In genomic region chr1:62437273-62437945, GRCh38 we compare ENCODE assay signal across 8 cellular contexts. TPM values are rescaled to one million over a fixed set of nuclear protein-coding genes. Genes with fewer than 3 reads are reported as not detected.
A peak's percentile ranks its signal among the peaks of the same experiment; 100 is the strongest.
DNase-seq lines count a peak whose midpoint lies in the region; ATAC-seq, FAIRE-seq and TF ChIP-seq lines count a peak whose summit lies in the region.

No MANE protein-coding gene starts in this region.

- H3K27me3 Mint-ChIP-seq in GM23338 (ENCODE audit: insufficient read depth, low read depth, poor library complexity) = peaks cover 17% of the 10 kb centered on the region

- H3K27me3 ChIP-seq in BJ (ENCODE audit: control insufficient read depth, insufficient read depth, low read length) = no peaks in the 10 kb centered on the region
- H3K27me3 ChIP-seq in GM23338 (ENCODE audit: insufficient read depth) = no peaks in the 10 kb centered on the region
- H3K27me3 ChIP-seq in K562 (ENCODE audit: control insufficient read depth in 2 of 2, insufficient read depth in 2 of 2, low read length in 2 of 2) = no peaks in the 10 kb centered on the region

- no peaks in the 10 kb centered on the region for H3K36me3 ChIP-seq in BJ (ENCODE audit: control insufficient read depth, insufficient read depth, low read length)
- no peaks in the 10 kb centered on the region; the same call in 1 of the 2 replicates for H3K36me3 ChIP-seq in GM23338 (ENCODE audit: insufficient read depth)
- H3K36me3 ChIP-seq in SK-N-MC (ENCODE audit: insufficient read depth, low read length) = peaks cover 26% of the 10 kb centered on the region
- H3K36me3 ChIP-seq in K562 (ENCODE audit: control insufficient read depth, insufficient read depth, low read length) = peaks cover 24% of the 10 kb centered on the region

- POLR2A ChIA-PET in BJ (lab: Charles Lee) = no interaction called here
- POLR2A ChIA-PET in K562 (lab: Yijun Ruan, JAX) = interaction anchor here (0.6 to 2.9 kb wide), 5 partner anchors 11 to 1388 kb away, joined by 3 to 12 read pairs (median 3); no protein-coding TSS in a partner anchor

- no peak overlapping the region; the same call in 1 of the 2 replicates for H2AFZ ChIP-seq in GM23338
- peak overlapping the region; percentile 91 for H2AFZ ChIP-seq in K562 (ENCODE audit: low read depth, low read length)

- H3K4me1 Mint-ChIP-seq in GM23338 = peaks cover 17% of the 10 kb centered on the region

- CTCF ChIA-PET in BJ (lab: Yijun Ruan, JAX) = interaction anchor here (2.3 kb wide), 1 partner anchor 10 kb away, joined by 7 read pairs; no protein-coding TSS in a partner anchor
- CTCF ChIA-PET in K562 (lab: Yijun Ruan, JAX; ENCODE audit: low intra/inter-chr PET ratio) = no interaction called here

- H3K9ac ChIP-seq in SK-N-MC (ENCODE audit: insufficient read length) (peak overlapping the region; percentile 98), K562 (ENCODE audit: insufficient read depth in 1 of 2, low read depth in 2 of 2, low read length in 2 of 2) (peak overlapping the region; percentile 97 to 100)

- peaks cover 22% of the 10 kb centered on the region; the same call in 2 of the 3 replicates for H3K36me3 Mint-ChIP-seq in GM23338 (ENCODE audit: low read depth)

- peak overlapping the region; percentile 95 for H3K4me3 ChIP-seq in BJ (ENCODE audit: low read depth, low read length)
- peak overlapping the region; percentile 87 for H3K4me3 ChIP-seq in GM23338
- H3K4me3 ChIP-seq in SK-N-MC = peak overlapping the region; percentile 90
- H3K4me3 ChIP-seq in K562 = peak overlapping the region; percentile 89

- 0 out of 2 replicates have a peak, but pooled peaks have one; percentile 9 for TF ChIP-seq POLR2A in K562 (conservative IDR thresholded peaks at IDR 0.05)

- DNase-seq in BJ (ENCODE audit: low read depth) = no peak
- DNase-seq in GM23338 (ENCODE audit: low spot score) = peak; percentile 51
- no peak for DNase-seq in SK-N-MC (ENCODE audit: low read depth, low spot score)
- peak in 1 of 4 experiments; percentile 41 for DNase-seq in K562 (ENCODE audit: extremely low read depth in 1 of 4, low spot score in 3 of 4)
- peak; percentile 31 for DNase-seq in iPS-NIHi11 (ENCODE audit: low spot score)
- DNase-seq in stimulated activated CD4-positive, alpha-beta T cell treated with anti-CD3 and anti-CD28 coated beads, Interleukin-12 subunit alpha, Interleukin-12 subunit beta, amount 100 ng/mL, for 48 hours (ENCODE audit: low read depth in 2 of 3, low spot score in 1 of 3) = peak in 2 of 3 donors; percentile 12 to 16
- DNase-seq in SIG-M5 treated with dmso at 0.1 percent for 504 hours (lab: John Stamatoyannopoulos, UW; ENCODE audit: unreplicated experiment) = no peak
- DNase-seq in H4 (ENCODE audit: low spot score) = no peak

- no peak for TF ChIP-seq RAD21 in K562 (CRISPR knock-in tag; conservative IDR thresholded peaks at IDR 0.05 in 1 of 2, IDR thresholded peaks at IDR 0.05 in 1 of 2)

- H3K27ac ChIP-seq in GM23338 (ENCODE audit: low read depth) (peak overlapping the region; percentile 99), SK-N-MC (peak overlapping the region; percentile 100), K562 (ENCODE audit: extremely low read depth, low read depth, low read length) (peak overlapping the region; percentile 97)

- H3K9me2 ChIP-seq in GM23338 (ENCODE audit: insufficient read depth) = no peaks in the 10 kb centered on the region

- H3K4me3 Mint-ChIP-seq in GM23338 = peak overlapping the region; percentile 89

- H3K9me3 Mint-ChIP-seq in GM23338 = no peaks in the 10 kb centered on the region

- in situ Hi-C loops in K562 (cut with MboI) = no loop called here

- H3K9me1 ChIP-seq in K562 (ENCODE audit: control insufficient read depth, insufficient read depth, low read length) = no peaks in the 10 kb centered on the region

- no peaks in the 10 kb centered on the region for H3K9me3 ChIP-seq in SK-N-MC (ENCODE audit: low read depth, low read length)
- H3K9me3 ChIP-seq in K562 (replicated peaks; ENCODE audit: control insufficient read depth, insufficient read depth, low read depth, low read length) = no peaks in the 10 kb centered on the region

- H4K20me1 ChIP-seq in GM23338 (replicated peaks; ENCODE audit: insufficient read depth) (peaks cover 28% of the 10 kb centered on the region), K562 (replicated peaks; ENCODE audit: control insufficient read depth, insufficient read depth, low read length) (peaks cover 6% of the 10 kb centered on the region; the same call in 1 of the 2 replicates)

- H3K79me2 ChIP-seq in GM23338 (replicated peaks; ENCODE audit: insufficient read depth) = peaks cover 52% of the 10 kb centered on the region
- peaks cover 63% of the 10 kb centered on the region for H3K79me2 ChIP-seq in K562 (ENCODE audit: control insufficient read depth, insufficient read depth, low read length)

- H3F3A ChIP-seq in GM23338 (replicated peaks; ENCODE audit: low read depth) = peaks cover 6% of the 10 kb centered on the region; the same call in 1 of the 2 replicates

- no peak for TF ChIP-seq EP300 in K562 (IDR thresholded peaks at IDR 0.05; ENCODE audit: low read length)

- ATAC-seq in GM23338 = peak; percentile 8
- peak; percentile 36 for ATAC-seq in K562

- TSS peak; percentile 38 for BruUV-seq in K562 (replicated peaks; lab: Mats Ljungman, UMichigan)

- H3K4me2 ChIP-seq in GM23338 (peak overlapping the region; percentile 93), K562 (ENCODE audit: insufficient read depth, low read length) (peak overlapping the region; percentile 92)

- WGBS in K562 (ENCODE audit: insufficient coverage, low coverage, missing lambda C conversion rate) = under 1% methylated on average over 55 of the region's 68 CpGs

- no peak overlapping the region; the same call in 1 of the 2 replicates for H3K27ac Mint-ChIP-seq in GM23338

- FAIRE-seq in K562 (lab: Jason Lieb, UNC) = no peak

- intact Hi-C loops in K562 (cut with micrococcal nuclease) = loop anchor here (5.0 kb wide), 1 partner anchor 1385 kb away; no protein-coding TSS in a partner anchor

- TF ChIP-seq CTCF in BJ (IDR thresholded peaks at IDR 0.05; ENCODE audit: insufficient read depth, low read depth, low read length) (no peak), GM23338 (conservative IDR thresholded peaks at IDR 0.05; ENCODE audit: low read depth in 2 of 2) (no peak), K562 (IDR thresholded peaks at IDR 0.05 in 2 of 3, conservative IDR thresholded peaks at IDR 0.05 in 1 of 3; ENCODE audit: insufficient read depth in 2 of 3, low read depth in 1 of 3, low read length in 3 of 3) (no peak)

- H3K4me1 ChIP-seq in GM23338 (ENCODE audit: insufficient read depth) = peaks cover 16% of the 10 kb centered on the region
- H3K4me1 ChIP-seq in K562 (replicated peaks in 1 of 2; ENCODE audit: control insufficient read depth in 2 of 2, insufficient read depth in 2 of 2, low read length in 2 of 2) = peaks cover 2 to 17% of the 10 kb centered on the region in 2 experiments; a peak in 4 of 5 replicates

TF ChIP-seq in GM23338, 12 proteins besides CTCF, POLR2A, EP300 and RAD21 (continues in another document):
- TF ChIP-seq POLR2AphosphoS5 (IDR thresholded peaks at IDR 0.05; ENCODE audit: low read depth) (no peak), ZNF331 (CRISPR knock-in tag; IDR thresholded peaks at IDR 0.05; ENCODE audit: low read depth) (no peak)

TF ChIP-seq in K562, 482 proteins besides CTCF, POLR2A, EP300 and RAD21 (continues in another document):
- TF ChIP-seq JUND (IDR thresholded peaks at IDR 0.05; ENCODE audit: borderline replicate concordance, low read depth, low read length) (no peak), JUND (tag; IDR thresholded peaks at IDR 0.05; ENCODE audit: borderline replicate concordance, low read depth, low read length) (no peak), ZKSCAN8 (CRISPR knock-in tag; IDR thresholded peaks at IDR 0.05) (no peak), CTBP1 (IDR thresholded peaks at IDR 0.05; ENCODE audit: borderline replicate concordance) (no peak), PHF8 (IDR thresholded peaks at IDR 0.05; ENCODE audit: borderline replicate concordance, low read length) (peak; percentile 27; the same call in 1 of the 2 replicates), E2F5 (CRISPR knock-in tag; IDR thresholded peaks at IDR 0.05) (0 out of 2 replicates have a peak, but pooled peaks have one; percentile 8), CREM (IDR thresholded peaks at IDR 0.05; ENCODE audit: low read depth) (no peak), CCNT2 (IDR thresholded peaks at IDR 0.05; ENCODE audit: borderline replicate concordance, extremely low read depth, insufficient read length, low read depth, low read length) (no peak), KAT7 (CRISPR knock-in tag; IDR thresholded peaks at IDR 0.05; ENCODE audit: borderline replicate concordance) (0 out of 2 replicates have a peak, but pooled peaks have one; percentile 12)

RNA-seq across cellular contexts. Expression of gene USP1, which starts 0.6 kb away (rescaled TPM):
- 4.3 and 9.6 TPM in 2 replicates for polyA plus RNA-seq in BJ (2011; rRNA removed)
- 2.4 and 5.1 TPM in 2 replicates for polyA minus RNA-seq in BJ (2011; rRNA and poly(A)+ RNA removed)
- total RNA-seq in GM23338 (2014; rRNA removed; shearing (Covaris generic)) = 45.2 and 45.6 TPM in 2 replicates
- 53.3 and 74.6 TPM in 2 replicates for polyA plus RNA-seq in GM23338 (2016; fragmentation: Nextera tagmentation; extraction: Ambion mirVana)
- 6.1 and 33.1 TPM in 2 replicates for total RNA-seq in K562 (2011; cell fraction: chromatin; rRNA removed; ENCODE audit: low replicate concordance)
- 6.6 and 6.7 TPM in 2 replicates for total RNA-seq in K562 (2011; cell fraction: nucleolus; rRNA removed)
- 13.1 and 21.0 TPM in 2 replicates for total RNA-seq in K562 (2011; cell fraction: nucleoplasm; rRNA removed)
- total RNA-seq in K562 (2014; rRNA removed) = 50.5 and 51.7 TPM in 2 replicates
- 87.9 and 109 TPM in 2 replicates for total RNA-seq in K562 (2014; rRNA removed; fragmentation: Illumina TruSeq; extraction: Trizol)
- total RNA-seq in K562 (2015; rRNA removed; fragmentation: Illumina TruSeq; extraction: Trizol) = 80.6 and 85.8 TPM in 2 replicates
- 52.4 and 59.4 TPM in 2 replicates for total RNA-seq in K562 (2021)
- polyA plus RNA-seq in K562 (2011; rRNA removed) = 21.1 and 30.6 TPM in 2 replicates
- 6.6 and 8.9 TPM in 2 replicates for polyA plus RNA-seq in K562 (2011; cell fraction: cytosol; rRNA removed)
- polyA plus RNA-seq in K562 (2011; cell fraction: nucleus; rRNA removed) = 6.4 and 8.3 TPM in 2 replicates
- 36.8 and 39.4 TPM in 2 replicates for polyA plus RNA-seq in K562 (2012)
- polyA plus RNA-seq in K562 (2014; fragmentation: Illumina TruSeq; extraction: Trizol) = 63.1 and 66.5 TPM in 2 replicates
- 10 to 100 TPM; 27.3 to 29.8 TPM for polyA plus RNA-seq in K562 (2014; fragmentation: Nextera tagmentation; extraction: Ambion mirVana)
- polyA plus RNA-seq in K562 (2014; rRNA removed) = 33.5 and 36.2 TPM in 2 replicates
- polyA minus RNA-seq in K562 (2011; rRNA and poly(A)+ RNA removed) = 37.4 and 48.2 TPM in 2 replicates
- polyA minus RNA-seq in K562 (2011; cell fraction: cytosol; rRNA and poly(A)+ RNA removed) = 20.0 and 23.4 TPM in 2 replicates
- 8.1 and 13.9 TPM in 2 replicates for polyA minus RNA-seq in K562 (2011; cell fraction: nucleus; rRNA and poly(A)+ RNA removed)
- 55.4 and 63.2 TPM in 2 replicates for total RNA-seq in H4 (2014; rRNA removed; shearing (Covaris generic))

Comparison
In these comparisons a context has a peak if more than half of its experiments do, and no peak if none do; other contexts are left out.
1. DNase-seq: peak in GM23338 (single experiment), iPS-NIHi11 (single experiment) and stimulated activated CD4-positive, alpha-beta T cell treated with anti-CD3 and anti-CD28 coated beads, Interleukin-12 subunit alpha, Interleukin-12 subunit beta, amount 100 ng/mL, for 48 hours (2 of 3); none in BJ (single experiment), SK-N-MC (single experiment), SIG-M5 treated with dmso at 0.1 percent for 504 hours (single experiment) and H4 (single experiment).
2. Peak in every context shown above with its lines, with median percentiles within 50 percentile points of each other: H3K4me3 ChIP-seq and H3K27ac ChIP-seq.